In the genomic region with DNA sequence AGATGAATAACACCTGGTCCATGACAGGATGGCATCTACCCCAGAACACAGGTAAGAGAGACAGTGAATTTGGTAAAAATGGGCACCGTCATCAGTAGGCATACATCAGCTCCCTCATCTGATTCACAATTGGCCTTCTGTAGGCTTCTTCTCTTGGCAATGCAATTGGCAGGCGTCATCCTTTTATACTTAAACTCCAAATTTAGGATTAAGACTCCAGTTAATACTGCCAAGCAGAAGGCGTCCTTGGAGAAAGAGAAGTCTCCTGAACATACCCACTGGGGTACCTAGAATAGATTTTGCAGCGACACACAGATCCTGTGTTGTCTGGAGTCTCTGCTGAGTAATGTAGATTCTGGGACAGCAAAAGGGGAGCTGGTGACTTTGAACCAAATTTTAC, we compare ENCODE assay signal across 8 cellular contexts. TPM values are rescaled to one million over a fixed set of nuclear protein-coding genes. Genes with fewer than 3 reads are reported as not detected.
DNase-seq lines count a peak whose midpoint lies in the region; ATAC-seq and TF ChIP-seq lines count a peak whose summit lies in the region.

No MANE protein-coding gene starts in this region.

- DNase-seq in LNCaP clone FGC (ENCODE audit: low read depth) (no peak), coronary artery (ENCODE audit: low spot score) (no peak), left lobe of liver (ENCODE audit: low spot score) (no peak), cerebellar nuclear complex (lab: John Stamatoyannopoulos, UW) (no peak), NCI-H2029 treated with DMSO at 0.1 percent for 48 hours (lab: John Stamatoyannopoulos, UW) (no peak), SKM-1 treated with dmso at 0.1 percent for 144 hours (lab: John Stamatoyannopoulos, UW; ENCODE audit: unreplicated experiment) (no peak)
- no peak for DNase-seq in natural killer cell treated with Interleukin-12 subunit alpha and Interleukin-12 subunit beta and Interleukin-15 and Interleukin-18, amount 100 ng/mL, for 72 hours (ENCODE audit: low spot score)

- H3K9me3 Mint-ChIP-seq in natural killer cell treated with Interleukin-12 subunit alpha and Interleukin-12 subunit beta and Interleukin-15 and Interleukin-18, amount 100 ng/mL, for 72 hours = no peaks in the 10 kb centered on the region

- ATAC-seq in GM18909 (IDR thresholded peaks at IDR 0.05; ENCODE audit: poor library complexity, unreplicated experiment) = peak; percentile 1
- no peak for ATAC-seq in natural killer cell treated with Interleukin-12 subunit alpha and Interleukin-12 subunit beta and Interleukin-15 and Interleukin-18, amount 100 ng/mL, for 72 hours
- ATAC-seq in left lobe of liver = no peak

- H3K4me3 ChIP-seq in LNCaP clone FGC (ENCODE audit: low read depth, low read length) (peak overlapping the region; percentile 82), coronary artery (peak overlapping the region; percentile 89)

- TF ChIP-seq CTCF in LNCaP clone FGC (IDR thresholded peaks at IDR 0.05; ENCODE audit: control insufficient read depth, extremely low read depth, insufficient read depth) (no peak), coronary artery (IDR thresholded peaks at IDR 0.05) (no peak)

- H3K4me3 Mint-ChIP-seq in natural killer cell treated with Interleukin-12 subunit alpha and Interleukin-12 subunit beta and Interleukin-15 and Interleukin-18, amount 100 ng/mL, for 72 hours = peak overlapping the region; percentile 92

- peak overlapping the region in 1 of 2 donors; percentile 78 for H3K27ac Mint-ChIP-seq in natural killer cell treated with Interleukin-12 subunit alpha and Interleukin-12 subunit beta and Interleukin-15 and Interleukin-18, amount 100 ng/mL, for 72 hours

- H3K36me3 Mint-ChIP-seq in natural killer cell treated with Interleukin-12 subunit alpha and Interleukin-12 subunit beta and Interleukin-15 and Interleukin-18, amount 100 ng/mL, for 72 hours = no peaks in the 10 kb centered on the region

- peaks cover 8 to 12% of the 10 kb centered on the region in 2 donors for H3K4me1 Mint-ChIP-seq in natural killer cell treated with Interleukin-12 subunit alpha and Interleukin-12 subunit beta and Interleukin-15 and Interleukin-18, amount 100 ng/mL, for 72 hours (ENCODE audit: low read depth in 2 of 2)

- peaks cover 0 to 12% of the 10 kb centered on the region in 2 donors for H3K27me3 Mint-ChIP-seq in natural killer cell treated with Interleukin-12 subunit alpha and Interleukin-12 subunit beta and Interleukin-15 and Interleukin-18, amount 100 ng/mL, for 72 hours

- H3K27ac ChIP-seq in coronary artery = no peak overlapping the region

RNA-seq across cellular contexts. Expression of gene METAP1D, which starts 0.6 kb away (rescaled TPM):
- 1 to 10 TPM; 2.8 to 6.6 TPM for total RNA-seq in natural killer cell treated with Interleukin-12 subunit alpha and Interleukin-12 subunit beta and Interleukin-15 and Interleukin-18, amount 100 ng/mL, for 72 hours
- total RNA-seq in left lobe of liver = 4.4 TPM
